ENCODE assay signal across 1 cellular context in the genomic region with DNA sequence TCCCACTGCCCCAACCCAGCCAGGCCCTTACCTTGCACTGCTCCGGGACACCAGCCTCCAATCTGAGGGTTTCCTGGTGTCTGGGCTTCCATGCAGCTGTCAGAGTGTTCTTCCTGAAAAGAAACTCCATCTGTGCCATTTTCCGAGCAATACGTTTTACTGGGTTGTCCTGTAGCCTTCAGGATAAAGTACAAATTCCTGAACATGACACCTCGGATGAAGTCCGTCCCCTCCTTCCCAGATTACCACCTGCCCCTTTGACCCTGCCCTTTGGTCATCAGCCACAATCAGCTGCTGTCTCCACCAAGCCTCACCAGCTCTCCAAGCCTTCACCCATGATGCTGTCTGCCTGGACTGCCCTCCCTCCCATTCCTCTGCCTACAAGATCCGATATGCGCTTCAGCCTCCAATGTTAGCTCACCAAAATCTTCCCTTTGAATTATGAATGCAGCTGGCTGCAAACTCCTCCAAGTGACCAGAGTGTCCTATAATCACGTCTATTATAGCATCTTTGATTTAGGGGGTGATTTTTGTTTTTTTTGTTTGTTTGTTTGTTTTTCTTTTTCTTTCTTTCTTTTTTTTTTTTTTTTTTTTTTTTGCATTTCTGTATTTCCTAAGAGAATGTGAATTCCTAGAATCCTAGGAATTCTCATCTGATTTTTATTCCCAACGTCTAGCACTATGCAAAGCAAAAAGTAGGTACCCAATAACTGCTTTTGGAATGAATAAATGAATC.
TF ChIP-seq lines count a peak whose summit lies in the region.

No MANE protein-coding gene starts in this region.

TF ChIP-seq in HepG2, 621 proteins besides CTCF, POLR2A, EP300 and RAD21 (continued from another document):
- TF ChIP-seq, protein P1, sequence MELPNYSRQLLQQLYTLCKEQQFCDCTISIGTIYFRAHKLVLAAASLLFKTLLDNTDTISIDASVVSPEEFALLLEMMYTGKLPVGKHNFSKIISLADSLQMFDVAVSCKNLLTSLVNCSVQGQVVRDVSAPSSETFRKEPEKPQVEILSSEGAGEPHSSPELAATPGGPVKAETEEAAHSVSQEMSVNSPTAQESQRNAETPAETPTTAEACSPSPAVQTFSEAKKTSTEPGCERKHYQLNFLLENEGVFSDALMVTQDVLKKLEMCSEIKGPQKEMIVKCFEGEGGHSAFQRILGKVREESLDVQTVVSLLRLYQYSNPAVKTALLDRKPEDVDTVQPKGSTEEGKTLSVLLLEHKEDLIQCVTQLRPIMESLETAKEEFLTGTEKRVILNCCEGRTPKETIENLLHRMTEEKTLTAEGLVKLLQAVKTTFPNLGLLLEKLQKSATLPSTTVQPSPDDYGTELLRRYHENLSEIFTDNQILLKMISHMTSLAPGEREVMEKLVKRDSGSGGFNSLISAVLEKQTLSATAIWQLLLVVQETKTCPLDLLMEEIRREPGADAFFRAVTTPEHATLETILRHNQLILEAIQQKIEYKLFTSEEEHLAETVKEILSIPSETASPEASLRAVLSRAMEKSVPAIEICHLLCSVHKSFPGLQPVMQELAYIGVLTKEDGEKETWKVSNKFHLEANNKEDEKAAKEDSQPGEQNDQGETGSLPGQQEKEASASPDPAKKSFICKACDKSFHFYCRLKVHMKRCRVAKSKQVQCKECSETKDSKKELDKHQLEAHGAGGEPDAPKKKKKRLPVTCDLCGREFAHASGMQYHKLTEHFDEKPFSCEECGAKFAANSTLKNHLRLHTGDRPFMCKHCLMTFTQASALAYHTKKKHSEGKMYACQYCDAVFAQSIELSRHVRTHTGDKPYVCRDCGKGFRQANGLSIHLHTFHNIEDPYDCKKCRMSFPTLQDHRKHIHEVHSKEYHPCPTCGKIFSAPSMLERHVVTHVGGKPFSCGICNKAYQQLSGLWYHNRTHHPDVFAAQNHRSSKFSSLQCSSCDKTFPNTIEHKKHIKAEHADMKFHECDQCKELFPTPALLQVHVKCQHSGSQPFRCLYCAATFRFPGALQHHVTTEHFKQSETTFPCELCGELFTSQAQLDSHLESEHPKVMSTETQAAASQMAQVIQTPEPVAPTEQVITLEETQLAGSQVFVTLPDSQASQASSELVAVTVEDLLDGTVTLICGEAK (IDR thresholded peaks at IDR 0.05), result no peak
- TF ChIP-seq, protein P1 (CRISPR knock-in tag; IDR thresholded peaks at IDR 0.05), result 0 out of 2 replicates have a peak, but pooled peaks have one; percentile 50
- TF ChIP-seq ZNF577 (CRISPR knock-in tag; IDR thresholded peaks at IDR 0.05; ENCODE audit: borderline replicate concordance, low read depth) (no peak), BORCS8-MEF2B (CRISPR knock-in tag; IDR thresholded peaks at IDR 0.05) (peak; percentile 68; the same call in 1 of the 2 replicates)
- TF ChIP-seq, protein P2, sequence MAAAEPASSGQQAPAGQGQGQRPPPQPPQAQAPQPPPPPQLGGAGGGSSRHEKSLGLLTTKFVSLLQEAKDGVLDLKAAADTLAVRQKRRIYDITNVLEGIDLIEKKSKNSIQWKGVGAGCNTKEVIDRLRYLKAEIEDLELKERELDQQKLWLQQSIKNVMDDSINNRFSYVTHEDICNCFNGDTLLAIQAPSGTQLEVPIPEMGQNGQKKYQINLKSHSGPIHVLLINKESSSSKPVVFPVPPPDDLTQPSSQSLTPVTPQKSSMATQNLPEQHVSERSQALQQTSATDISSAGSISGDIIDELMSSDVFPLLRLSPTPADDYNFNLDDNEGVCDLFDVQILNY (CRISPR knock-in tag; conservative IDR thresholded peaks at IDR 0.05), result no peak
- TF ChIP-seq, protein P3, sequence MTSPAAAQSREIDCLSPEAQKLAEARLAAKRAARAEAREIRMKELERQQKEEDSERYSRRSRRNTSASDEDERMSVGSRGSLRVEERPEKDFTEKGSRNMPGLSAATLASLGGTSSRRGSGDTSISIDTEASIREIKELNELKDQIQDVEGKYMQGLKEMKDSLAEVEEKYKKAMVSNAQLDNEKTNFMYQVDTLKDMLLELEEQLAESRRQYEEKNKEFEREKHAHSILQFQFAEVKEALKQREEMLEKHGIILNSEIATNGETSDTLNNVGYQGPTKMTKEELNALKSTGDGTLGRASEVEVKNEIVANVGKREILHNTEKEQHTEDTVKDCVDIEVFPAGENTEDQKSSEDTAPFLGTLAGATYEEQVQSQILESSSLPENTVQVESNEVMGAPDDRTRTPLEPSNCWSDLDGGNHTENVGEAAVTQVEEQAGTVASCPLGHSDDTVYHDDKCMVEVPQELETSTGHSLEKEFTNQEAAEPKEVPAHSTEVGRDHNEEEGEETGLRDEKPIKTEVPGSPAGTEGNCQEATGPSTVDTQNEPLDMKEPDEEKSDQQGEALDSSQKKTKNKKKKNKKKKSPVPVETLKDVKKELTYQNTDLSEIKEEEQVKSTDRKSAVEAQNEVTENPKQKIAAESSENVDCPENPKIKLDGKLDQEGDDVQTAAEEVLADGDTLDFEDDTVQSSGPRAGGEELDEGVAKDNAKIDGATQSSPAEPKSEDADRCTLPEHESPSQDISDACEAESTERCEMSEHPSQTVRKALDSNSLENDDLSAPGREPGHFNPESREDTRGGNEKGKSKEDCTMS (CRISPR knock-in tag; conservative IDR thresholded peaks at IDR 0.05), result no peak
TF ChIP-seq in HepG2: peak in this region for 286.
